ENCODE assay signal across 8 cellular contexts in the genomic region with DNA sequence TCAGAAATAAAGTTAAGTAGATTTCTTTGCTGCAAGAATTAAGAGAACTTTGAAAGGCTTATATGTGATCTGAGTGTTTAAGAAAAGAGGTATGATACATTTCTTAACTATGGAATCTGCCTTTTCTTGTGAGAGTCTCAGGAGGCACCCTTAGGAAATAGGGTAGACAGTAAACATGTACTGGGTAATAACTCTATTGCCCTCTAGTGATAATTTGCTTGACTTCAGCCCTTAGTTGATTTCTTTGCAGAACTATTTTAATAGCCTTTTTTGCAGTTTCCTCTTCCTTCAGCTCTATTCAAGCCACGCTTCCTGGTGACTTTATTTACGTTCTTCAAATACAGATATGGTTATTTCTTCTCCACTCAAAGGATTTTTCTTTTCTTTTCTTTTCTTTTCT. TPM values are rescaled to one million over a fixed set of nuclear protein-coding genes. Genes with fewer than 3 reads are reported as not detected.
A peak's percentile ranks its signal among the peaks of the same experiment; 100 is the strongest.
DNase-seq lines count a peak whose midpoint lies in the region; ATAC-seq and TF ChIP-seq lines count a peak whose summit lies in the region.

No MANE protein-coding gene starts in this region.

- CTCF ChIA-PET in BJ (lab: Yijun Ruan, JAX): interaction anchor here (1.1 to 2.8 kb wide), 8 partner anchors 12 to 420 kb away, joined by 3 to 25 read pairs (median 4); no protein-coding TSS in a partner anchor

- ATAC-seq in HG02623 (IDR thresholded peaks at IDR 0.05; ENCODE audit: unreplicated experiment) (no peak), HG03039 (IDR thresholded peaks at IDR 0.05; ENCODE audit: unreplicated experiment) (no peak), HG03378 (IDR thresholded peaks at IDR 0.05; ENCODE audit: unreplicated experiment) (no peak)

- no peak overlapping the region for H3K4me3 ChIP-seq in BJ (ENCODE audit: low read depth, low read length)

- POLR2A ChIA-PET in BJ (lab: Charles Lee): no interaction called here

- peak; percentile 62 for TF ChIP-seq CTCF in BJ (IDR thresholded peaks at IDR 0.05; ENCODE audit: insufficient read depth, low read depth, low read length)

- in situ Hi-C loops in KBM-7 (cut with MboI; ENCODE audit: low pct_unique_long_range_greater_than_20kb, low sequenced_read_pairs): no loop called here

- no peaks in the 10 kb centered on the region for H3K36me3 ChIP-seq in BJ (ENCODE audit: control insufficient read depth, insufficient read depth, low read length)

- DNase-seq in BJ (ENCODE audit: low read depth) (peak; percentile 20), KBM-7 (peak; percentile 68), amniotic epithelial cell (ENCODE audit: low read depth) (peak; percentile 84), kidney tubule cell (ENCODE audit: low spot score) (peak; percentile 68), NCI-H1092 (lab: John Stamatoyannopoulos, UW) (no peak)

- H3K27me3 ChIP-seq in BJ (ENCODE audit: control insufficient read depth, insufficient read depth, low read length): no peaks in the 10 kb centered on the region

RNA-seq across cellular contexts. Expression of a gene that starts 37.0 kb away (rescaled TPM):
- polyA plus RNA-seq in BJ (2011; rRNA removed): 0.12 and 0.21 TPM in 2 replicates
- 0.09 TPM in 1 of 2 replicates, not detected in the other for polyA minus RNA-seq in BJ (2011; rRNA and poly(A)+ RNA removed)

RNA-seq across cellular contexts. Expression of a gene that starts 49.1 kb away (rescaled TPM):
- 32.7 and 58.4 TPM in 2 replicates for polyA plus RNA-seq in BJ (2011; rRNA removed)
- polyA minus RNA-seq in BJ (2011; rRNA and poly(A)+ RNA removed): 16.3 and 20.6 TPM in 2 replicates
